Comparison of ENCODE assay signal across 8 cellular contexts in genomic region chr4:38160487-38161207, GRCh38.
DNase-seq lines count a peak whose midpoint lies in the region; ATAC-seq and TF ChIP-seq lines count a peak whose summit lies in the region.

No MANE protein-coding gene starts in this region.

- no peaks in the 10 kb centered on the region for H3K36me3 ChIP-seq in SJSA1

- H3K4me1 ChIP-seq in SJSA1 (replicated peaks): peaks cover 46% of the 10 kb centered on the region

- no peak overlapping the region for H3K4me3 Mint-ChIP-seq in brain
- H3K4me3 Mint-ChIP-seq in stimulated activated naive CD8-positive, alpha-beta T cell treated with anti-CD3 and anti-CD28 coated beads, Interleukin-15, amount 100 ng/mL, for 72 hours: peak overlapping the region; percentile 14 to 17

- H3K9me3 ChIP-seq in SJSA1 (replicated peaks): no peaks in the 10 kb centered on the region

- peak overlapping the region in 3 of 5 experiments; percentile 15 to 74 (median 69) for H3K27ac Mint-ChIP-seq in brain
- peak overlapping the region; percentile 92 to 94 for H3K27ac Mint-ChIP-seq in stimulated activated naive CD8-positive, alpha-beta T cell treated with anti-CD3 and anti-CD28 coated beads, Interleukin-15, amount 100 ng/mL, for 72 hours

- peaks cover 3% of the 10 kb centered on the region for H3K27me3 Mint-ChIP-seq in brain
- no peaks in the 10 kb centered on the region for H3K27me3 Mint-ChIP-seq in stimulated activated naive CD8-positive, alpha-beta T cell treated with anti-CD3 and anti-CD28 coated beads, Interleukin-15, amount 100 ng/mL, for 72 hours

- TF ChIP-seq CTCF in brain (conservative IDR thresholded peaks at IDR 0.05): no peak

- H3K4me1 Mint-ChIP-seq in brain: peaks cover 34% of the 10 kb centered on the region
- H3K4me1 Mint-ChIP-seq in stimulated activated naive CD8-positive, alpha-beta T cell treated with anti-CD3 and anti-CD28 coated beads, Interleukin-15, amount 100 ng/mL, for 72 hours: peaks cover 76% of the 10 kb centered on the region

- intact Hi-C loops in left colon (cut with DNase I, micrococcal nuclease): no loop called here

- ATAC-seq in GM21576 (IDR thresholded peaks at IDR 0.05; ENCODE audit: unreplicated experiment): peak; percentile 94
- peak; percentile 77 for ATAC-seq in left colon
- ATAC-seq in stimulated activated naive CD8-positive, alpha-beta T cell treated with anti-CD3 and anti-CD28 coated beads, Interleukin-15, amount 100 ng/mL, for 72 hours: peak; percentile 92

- H3K36me3 Mint-ChIP-seq in brain: no peaks in the 10 kb centered on the region

- H3K4me3 ChIP-seq in SJSA1: no peak overlapping the region

- DNase-seq in GF-D8 (lab: John Stamatoyannopoulos, UW) (peak; percentile 42), HT1080 (ENCODE audit: low read depth) (peak; percentile 91), SJSA1 (ENCODE audit: low read depth in 1 of 2, low spot score in 2 of 2) (peak in 1 of 2 experiments; percentile 18), left colon (peak in 1 of 2 donors; percentile 53), ecto neural progenitor cell (ENCODE audit: low spot score) (no peak)
- DNase-seq in stimulated activated naive CD8-positive, alpha-beta T cell treated with anti-CD3 and anti-CD28 coated beads, Interleukin-15, amount 100 ng/mL, for 72 hours: peak; percentile 57 to 69

- H3K27ac ChIP-seq in SJSA1: peak overlapping the region; percentile 77

- no peaks in the 10 kb centered on the region for H3K27me3 ChIP-seq in SJSA1 (replicated peaks)

- H3K9me3 Mint-ChIP-seq in brain: peaks cover 0 to 9% (median 5%) of the 10 kb centered on the region in 5 experiments
- peaks cover 13 to 18% of the 10 kb centered on the region in 2 donors for H3K9me3 Mint-ChIP-seq in stimulated activated naive CD8-positive, alpha-beta T cell treated with anti-CD3 and anti-CD28 coated beads, Interleukin-15, amount 100 ng/mL, for 72 hours

Comparison
In these comparisons a context has a peak if more than half of its experiments do, and no peak if none do; other contexts are left out.
1. H3K4me3 Mint-ChIP-seq: peak in stimulated activated naive CD8-positive, alpha-beta T cell treated with anti-CD3 and anti-CD28 coated beads, Interleukin-15, amount 100 ng/mL, for 72 hours (2 of 2); none in brain (0 of 5).
2. Peak in every context shown above with its lines, with median percentiles within 50 percentile points of each other: ATAC-seq.